In genomic region chr15:89171136-89172072, GRCh38 we compare ENCODE assay signal across 8 cellular contexts. TPM values are rescaled to one million over a fixed set of nuclear protein-coding genes. Genes with fewer than 3 reads are reported as not detected.
DNase-seq lines count a peak whose midpoint lies in the region; ATAC-seq, FAIRE-seq and TF ChIP-seq lines count a peak whose summit lies in the region.

No MANE protein-coding gene starts in this region.

- H3K36me3 ChIP-seq in HEK293 (ENCODE audit: control insufficient read depth in 2 of 2, insufficient read depth in 1 of 2, low read length in 2 of 2) (peaks cover 1 to 10% of the 10 kb centered on the region in 2 experiments; a peak in 2 of 3 replicates), mammary epithelial cell (ENCODE audit: insufficient read depth, low read length) (no peaks in the 10 kb centered on the region), left lung (peaks cover 0 to 29% of the 10 kb centered on the region in 2 donors), transverse colon (peaks cover 0 to 9% (median 3%) of the 10 kb centered on the region in 4 donors)

- H3K4me2 ChIP-seq in mammary epithelial cell (ENCODE audit: insufficient read depth, low read depth, low read length): no peak overlapping the region

- BruUV-seq in mammary epithelial cell (replicated peaks; lab: Mats Ljungman, UMichigan): no TSS peak

- ATAC-seq in left lung (peak; percentile 69), omental fat pad (ENCODE audit: low FRiP score) (no peak)

- dilution Hi-C loops in mammary epithelial cell (cut with HindIII; ENCODE audit: low sequenced_read_pairs): loop anchor here (5.0 to 25.0 kb wide), 4 partner anchors 49 to 509 kb away; no protein-coding TSS in a partner anchor

- CTCF ChIA-PET in HEK293 (lab: Yijun Ruan, JAX): interaction anchor here (0.6 to 19.0 kb wide), 63 partner anchors 9 to 1097 kb away, joined by 3 to 480 read pairs (median 6); partner anchors contain the start of gene ABHD2
- CTCF ChIA-PET in mammary epithelial cell (lab: Charles Lee; ENCODE audit: low non-redundant PET): interaction anchor here (0.7 to 1.1 kb wide), 3 partner anchors 26 to 83 kb away, joined by 3 read pairs; partner anchors contain the start of gene ABHD2

- POLR2A ChIA-PET in HEK293 (lab: Yijun Ruan, JAX): interaction anchor here (1.2 kb wide), 1 partner anchor 114 kb away, joined by 3 read pairs; no protein-coding TSS in a partner anchor

- TF ChIP-seq EP300 in transverse colon (IDR thresholded peaks at IDR 0.05; ENCODE audit: low read depth): no peak

- H3K4me1 ChIP-seq in HEK293 (ENCODE audit: control insufficient read depth, insufficient read depth, low read length): peaks cover 23% of the 10 kb centered on the region
- peaks cover 30% of the 10 kb centered on the region for H3K4me1 ChIP-seq in mammary epithelial cell (ENCODE audit: insufficient read depth, low read length)
- peaks cover 4 to 30% of the 10 kb centered on the region in 2 donors for H3K4me1 ChIP-seq in left lung
- peaks cover 0 to 17% (median 10%) of the 10 kb centered on the region in 4 donors for H3K4me1 ChIP-seq in transverse colon

- H3K9me3 ChIP-seq in HEK293 (ENCODE audit: control insufficient read depth, insufficient read depth, low read depth, low read length) (no peaks in the 10 kb centered on the region), mammary epithelial cell (replicated peaks; ENCODE audit: insufficient read depth, low read length) (no peaks in the 10 kb centered on the region), left lung (no peaks in the 10 kb centered on the region), transverse colon (no peaks in the 10 kb centered on the region)

- no peaks in the 10 kb centered on the region for H3K79me2 ChIP-seq in mammary epithelial cell (ENCODE audit: insufficient read depth, low read length)

- no peak for TF ChIP-seq POLR2A in transverse colon (IDR thresholded peaks at IDR 0.05)

- no peak overlapping the region for H3K27ac ChIP-seq in HEK293 (ENCODE audit: extremely low read depth, low read depth, low read length)
- H3K27ac ChIP-seq in mammary epithelial cell (ENCODE audit: insufficient read depth, low read depth, low read length): no peak overlapping the region
- H3K27ac ChIP-seq in left lung: no peak overlapping the region
- no peak overlapping the region for H3K27ac ChIP-seq in transverse colon

- DNase-seq in D721Med (ENCODE audit: insufficient read length, low spot score) (no peak), SHP77 (lab: John Stamatoyannopoulos, UW) (peak; percentile 14 to 39), mammary epithelial cell (no peak), left lung (no peak), transverse colon (peak; percentile 54), NCI-H1436 (lab: John Stamatoyannopoulos, UW) (no peak), omental fat pad (ENCODE audit: low spot score) (no peak)

- no peak overlapping the region for H3K4me3 ChIP-seq in HEK293 (ENCODE audit: low read depth, low read length)
- no peak overlapping the region for H3K4me3 ChIP-seq in mammary epithelial cell (replicated peaks in 1 of 3; ENCODE audit: insufficient read depth in 1 of 3, low read depth in 2 of 3, low read length in 3 of 3)
- H3K4me3 ChIP-seq in left lung: no peak overlapping the region
- no peak overlapping the region for H3K4me3 ChIP-seq in transverse colon

- H2AFZ ChIP-seq in mammary epithelial cell (ENCODE audit: low read depth, low read length): no peak overlapping the region

- FAIRE-seq in D721Med (lab: Jason Lieb, UNC): no peak

- H3K9ac ChIP-seq in mammary epithelial cell (ENCODE audit: insufficient read depth, low read length): no peak overlapping the region

- in situ Hi-C loops in mammary epithelial cell (cut with MboI; ENCODE audit: low sequenced_read_pairs in 2 of 2): loop anchor here in 1 of 2 donors (10.0 kb wide), 1 partner anchor 267 kb away; no protein-coding TSS in a partner anchor
- in situ Hi-C loops in transverse colon (cut with MboI; ENCODE audit: low pct_ligation_motif_present in 1 of 4, low pct_unique_long_range_greater_than_20kb in 1 of 4, low sequenced_read_pairs in 3 of 4): loop anchor here (5.0 to 25.0 kb wide), 4 partner anchors 114 to 267 kb away; partner anchors contain the start of gene MFGE8 (in 1 of the 4)

- H3K27me3 ChIP-seq in mammary epithelial cell (ENCODE audit: insufficient read depth, low read length) (no peaks in the 10 kb centered on the region), left lung (no peaks in the 10 kb centered on the region), transverse colon (no peaks in the 10 kb centered on the region)

- peak; percentile 68 for TF ChIP-seq CTCF in D721Med (IDR thresholded peaks at IDR 0.05; ENCODE audit: insufficient read depth, missing control alignments)
- TF ChIP-seq CTCF in HEK293 (tag by site-specific recombination; IDR thresholded peaks at IDR 0.05): 0 out of 2 replicates have a peak, but pooled peaks have one; percentile 24
- peak; percentile 73 to 86 for TF ChIP-seq CTCF in mammary epithelial cell (conservative IDR thresholded peaks at IDR 0.05 in 1 of 2, IDR thresholded peaks at IDR 0.05 in 1 of 2; ENCODE audit: extremely low read depth in 1 of 2, insufficient read depth in 1 of 2, low read depth in 1 of 2, low read length in 2 of 2)
- peak; percentile 50 to 63 for TF ChIP-seq CTCF in left lung (IDR thresholded peaks at IDR 0.05)
- peak; percentile 59 to 73 (median 68) for TF ChIP-seq CTCF in transverse colon (IDR thresholded peaks at IDR 0.05)
- TF ChIP-seq CTCF in omental fat pad (IDR thresholded peaks at IDR 0.05): peak in 1 of 3 donors; percentile 39

- WGBS in mammary epithelial cell (ENCODE audit: low coverage, missing lambda C conversion rate): 65% methylated on average over 12 of the region's 12 CpGs
- WGBS in transverse colon (ENCODE audit: low coverage in 1 of 2), 2 donors: 57 to 66% methylated on average over 6 to 12 of the region's 12 CpGs

- intact Hi-C loops in mammary epithelial cell (cut with micrococcal nuclease) (loop anchor here (1.0 kb wide), 1 partner anchor 114 kb away; no protein-coding TSS in a partner anchor), left lung (cut with DNase I) (loop anchor here in 1 of 2 donors (10.0 kb wide), 1 partner anchor 267 kb away; no protein-coding TSS in a partner anchor), transverse colon (cut with DNase I; ENCODE audit: low total_unique reads) (loop anchor here (10.0 kb wide), 1 partner anchor 267 kb away; no protein-coding TSS in a partner anchor)

- H4K20me1 ChIP-seq in mammary epithelial cell (ENCODE audit: insufficient read depth, low read length): no peaks in the 10 kb centered on the region

TF ChIP-seq in HEK293, 187 proteins besides CTCF, POLR2A, EP300 and RAD21:
- TF ChIP-seq, protein P1, sequence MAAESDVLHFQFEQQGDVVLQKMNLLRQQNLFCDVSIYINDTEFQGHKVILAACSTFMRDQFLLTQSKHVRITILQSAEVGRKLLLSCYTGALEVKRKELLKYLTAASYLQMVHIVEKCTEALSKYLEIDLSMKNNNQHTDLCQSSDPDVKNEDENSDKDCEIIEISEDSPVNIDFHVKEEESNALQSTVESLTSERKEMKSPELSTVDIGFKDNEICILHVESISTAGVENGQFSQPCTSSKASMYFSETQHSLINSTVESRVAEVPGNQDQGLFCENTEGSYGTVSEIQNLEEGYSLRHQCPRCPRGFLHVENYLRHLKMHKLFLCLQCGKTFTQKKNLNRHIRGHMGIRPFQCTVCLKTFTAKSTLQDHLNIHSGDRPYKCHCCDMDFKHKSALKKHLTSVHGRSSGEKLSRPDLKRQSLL (tag by site-specific recombination; IDR thresholded peaks at IDR 0.05): no peak
- TF ChIP-seq, protein P2, sequence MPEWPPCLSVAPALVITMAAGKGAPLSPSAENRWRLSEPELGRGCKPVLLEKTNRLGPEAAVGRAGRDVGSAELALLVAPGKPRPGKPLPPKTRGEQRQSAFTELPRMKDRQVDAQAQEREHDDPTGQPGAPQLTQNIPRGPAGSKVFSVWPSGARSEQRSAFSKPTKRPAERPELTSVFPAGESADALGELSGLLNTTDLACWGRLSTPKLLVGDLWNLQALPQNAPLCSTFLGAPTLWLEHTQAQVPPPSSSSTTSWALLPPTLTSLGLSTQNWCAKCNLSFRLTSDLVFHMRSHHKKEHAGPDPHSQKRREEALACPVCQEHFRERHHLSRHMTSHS (tag by site-specific recombination; IDR thresholded peaks at IDR 0.05): no peak
- peak; percentile 53; the same call in 1 of the 2 replicates for TF ChIP-seq ZNF2 (tag by site-specific recombination; IDR thresholded peaks at IDR 0.05)
- peak; percentile 65 for TF ChIP-seq SCRT1 (tag by site-specific recombination; IDR thresholded peaks at IDR 0.05; ENCODE audit: borderline replicate concordance)
- peak; percentile 18; the same call in 1 of the 2 replicates for TF ChIP-seq OSR2 (tag by site-specific recombination; IDR thresholded peaks at IDR 0.05)
- no peak for TF ChIP-seq ZNF26 (tag by site-specific recombination; IDR thresholded peaks at IDR 0.05)
- TF ChIP-seq ZNF654 (tag by site-specific recombination; IDR thresholded peaks at IDR 0.05; ENCODE audit: low read depth): peak; percentile 39

RNA-seq across cellular contexts. Expression of gene RLBP1, which starts 50.0 kb away (rescaled TPM):
- total RNA-seq in mammary epithelial cell: under 1 TPM in 1 of 2 donors, not detected in 1; 0.17 TPM
- 0.23 TPM for polyA plus RNA-seq in mammary epithelial cell
- not detected for polyA minus RNA-seq in mammary epithelial cell
- total RNA-seq in left lung: not detected
- not detected for total RNA-seq in transverse colon
- total RNA-seq in omental fat pad: not detected

Comparison
In these comparisons a context has a peak if more than half of its experiments do, and no peak if none do; other contexts are left out.
1. DNase-seq: peak in SHP77 (2 of 2) and transverse colon (single experiment); none in D721Med (single experiment), mammary epithelial cell (single experiment), left lung (0 of 2), NCI-H1436 (single experiment) and omental fat pad (single experiment).